In genomic region chr19:9539201-9539600, GRCh38 we compare ENCODE assay signal across 11 cellular contexts. TPM values are rescaled to one million over a fixed set of nuclear protein-coding genes. Genes with fewer than 3 reads are reported as not detected.
DNase-seq lines count a peak whose midpoint lies in the region; ATAC-seq, FAIRE-seq and TF ChIP-seq lines count a peak whose summit lies in the region.
"Not testable (repeated sequence)": the region's sequence is repeated elsewhere in the genome, so short reads cannot be mapped to it uniquely, and the experiment has no call there.
"Had no signal": no experiment of that assay in that cellular context is flagged by ENCODE, and none has a peak within 500 bp of the region (broad histone marks: within the 10 kb centered on the region; RNA-seq: fewer than 3 reads in every experiment).

No MANE protein-coding gene starts in this region.

- CTCF ChIA-PET in GM12878 (lab: Yijun Ruan, JAX): not testable (repeated sequence)

- DNase-seq in LNCaP clone FGC (ENCODE audit: low read depth); activated CD4-positive, alpha-beta T cell treated with anti-CD3 and anti-CD28 coated beads, Interleukin-2, amount 10 ng/mL, durations not matched to agents 24 days and 14 days; GM12878 (ENCODE audit: low read depth, low spot score); esophagus muscularis mucosa (ENCODE audit: extremely low spot score); right lobe of liver; osteocyte (ENCODE audit: extremely low spot score, unreplicated experiment); suprapubic skin (ENCODE audit: low spot score in 2 of 2): not testable (repeated sequence)

- H3K4me3 ChIP-seq in LNCaP clone FGC (ENCODE audit: low read depth, low read length) (peak overlapping the region; percentile 96), GM12878 (peak overlapping the region; percentile 90; the same call in 1 of the 2 replicates), esophagus muscularis mucosa (peak overlapping the region; percentile 67 to 87 (median 78)), suprapubic skin (peak overlapping the region; percentile 69)
- not testable (repeated sequence) for H3K4me3 ChIP-seq in right lobe of liver

- not testable (repeated sequence) for H3K9me3 ChIP-seq in GM12878 (replicated peaks; ENCODE audit: control insufficient read depth, insufficient read depth, low read length); right lobe of liver
- H3K9me3 ChIP-seq in esophagus muscularis mucosa (peaks cover 0 to 18% (median 16%) of the 10 kb centered on the region in 4 donors), suprapubic skin (peaks cover 13% of the 10 kb centered on the region)

- not testable (repeated sequence) for H3K27me3 Mint-ChIP-seq in activated CD4-positive, alpha-beta T cell treated with anti-CD3 and anti-CD28 coated beads, Interleukin-2, amount 10 ng/mL, durations not matched to agents 24 days and 14 days; osteocyte (ENCODE audit: unreplicated experiment)

- not testable (repeated sequence) for TF ChIP-seq RAD21 in GM12878 (IDR thresholded peaks at IDR 0.05; ENCODE audit: insufficient read depth, low read depth, low read length)

- not testable (repeated sequence) for FAIRE-seq in GM12878 (lab: Jason Lieb, UNC)

- not testable (repeated sequence) for H4K20me1 ChIP-seq in GM12878 (ENCODE audit: control insufficient read depth, insufficient read depth)

- H3K4me1 ChIP-seq in GM12878 (ENCODE audit: control insufficient read depth, insufficient read depth, low read length); right lobe of liver; suprapubic skin: not testable (repeated sequence)
- H3K4me1 ChIP-seq in esophagus muscularis mucosa: peaks cover 14 to 26% (median 20%) of the 10 kb centered on the region in 4 donors

- 0 out of 2 replicates have a peak overlapping the region, but pooled peaks have one; percentile 69 for H3K4me2 ChIP-seq in GM12878 (ENCODE audit: control insufficient read depth, insufficient read depth)

- not testable (repeated sequence) for H3K27me3 ChIP-seq in GM12878 (replicated peaks in 1 of 2; ENCODE audit: control insufficient read depth in 2 of 2, insufficient read depth in 2 of 2, low read length in 1 of 2); esophagus muscularis mucosa; right lobe of liver; suprapubic skin

- not testable (repeated sequence) for H3K4me1 Mint-ChIP-seq in activated CD4-positive, alpha-beta T cell treated with anti-CD3 and anti-CD28 coated beads, Interleukin-2, amount 10 ng/mL, durations not matched to agents 24 days and 14 days
- peaks cover 19% of the 10 kb centered on the region for H3K4me1 Mint-ChIP-seq in osteocyte (ENCODE audit: unreplicated experiment)

- not testable (repeated sequence) for BruUV-seq in GM12878 (replicated peaks; lab: Mats Ljungman, UMichigan)

- peak overlapping the region; percentile 90; the same call in 1 of the 2 replicates for H2AFZ ChIP-seq in GM12878 (ENCODE audit: control insufficient read depth, low read depth, low read length)

- peaks cover 43% of the 10 kb centered on the region for H3K9me3 Mint-ChIP-seq in activated CD4-positive, alpha-beta T cell treated with anti-CD3 and anti-CD28 coated beads, Interleukin-2, amount 10 ng/mL, durations not matched to agents 24 days and 14 days
- H3K9me3 Mint-ChIP-seq in osteocyte (ENCODE audit: unreplicated experiment): peaks cover 29% of the 10 kb centered on the region

- H3K27ac Mint-ChIP-seq in activated CD4-positive, alpha-beta T cell treated with anti-CD3 and anti-CD28 coated beads, Interleukin-2, amount 10 ng/mL, durations not matched to agents 24 days and 14 days: peak overlapping the region; percentile 23
- peak overlapping the region; percentile 100 for H3K27ac Mint-ChIP-seq in osteocyte (ENCODE audit: unreplicated experiment)

- H3K36me3 ChIP-seq in GM12878 (ENCODE audit: control insufficient read depth in 2 of 2, insufficient read depth in 2 of 2, low read length in 1 of 2): not testable (repeated sequence)
- H3K36me3 ChIP-seq in esophagus muscularis mucosa (peaks cover 21 to 27% (median 27%) of the 10 kb centered on the region in 4 donors), right lobe of liver (peaks cover 0 to 17% (median 2%) of the 10 kb centered on the region in 4 donors), suprapubic skin (peaks cover 27% of the 10 kb centered on the region)

- intact Hi-C loops in activated CD4-positive, alpha-beta T cell treated with anti-CD3 and anti-CD28 coated beads, Interleukin-2, amount 10 ng/mL, durations not matched to agents 24 days and 14 days (cut with micrococcal nuclease): loop anchor here (2.0 to 5.0 kb wide), 2 partner anchors 46 to 232 kb away; partner anchors contain the start of genes ZNF121 and ZNF699
- intact Hi-C loops in GM12878 (cut with micrococcal nuclease; ENCODE audit: unreplicated experiment); right lobe of liver (cut with DNase I): not testable (repeated sequence)
- intact Hi-C loops in esophagus muscularis mucosa (cut with DNase I): loop anchor here (10.0 kb wide), 2 partner anchors 46 to 214 kb away; partner anchors contain the start of genes ZNF121 and ZNF559

- peaks cover 47% of the 10 kb centered on the region for H3K36me3 Mint-ChIP-seq in activated CD4-positive, alpha-beta T cell treated with anti-CD3 and anti-CD28 coated beads, Interleukin-2, amount 10 ng/mL, durations not matched to agents 24 days and 14 days (ENCODE audit: low read depth)
- H3K36me3 Mint-ChIP-seq in osteocyte (ENCODE audit: unreplicated experiment): peaks cover 37% of the 10 kb centered on the region

- RAD21 ChIA-PET in GM12878 (lab: Charles Lee; ENCODE audit: unreplicated experiment): not testable (repeated sequence)

- H3K79me2 ChIP-seq in GM12878 (ENCODE audit: control insufficient read depth, insufficient read depth, low read length): not testable (repeated sequence)

- H3K4me3 Mint-ChIP-seq in activated CD4-positive, alpha-beta T cell treated with anti-CD3 and anti-CD28 coated beads, Interleukin-2, amount 10 ng/mL, durations not matched to agents 24 days and 14 days: peak overlapping the region; percentile 97
- H3K4me3 Mint-ChIP-seq in osteocyte (ENCODE audit: unreplicated experiment): peak overlapping the region; percentile 96

- not testable (repeated sequence) for ATAC-seq in GM12878, right lobe of liver

- POLR2A ChIA-PET in GM12878 (lab: Charles Lee): not testable (repeated sequence)

- H3K27ac ChIP-seq in C4-2B: peak overlapping the region; percentile 71; the same call in 1 of the 2 replicates
- H3K27ac ChIP-seq in GM12878 (ENCODE audit: control insufficient read depth, insufficient read depth): peak overlapping the region; percentile 87
- peak overlapping the region; percentile 90 to 96 (median 94) for H3K27ac ChIP-seq in esophagus muscularis mucosa (replicated peaks in 1 of 4)
- peak overlapping the region in 2 of 3 donors; percentile 69 to 83 for H3K27ac ChIP-seq in right lobe of liver
- peak overlapping the region; percentile 85 for H3K27ac ChIP-seq in suprapubic skin

- TF ChIP-seq CTCF in C4-2B (conservative IDR thresholded peaks at IDR 0.05); LNCaP clone FGC (IDR thresholded peaks at IDR 0.05; ENCODE audit: control insufficient read depth, extremely low read depth, insufficient read depth); GM12878 (IDR thresholded peaks at IDR 0.05 in 2 of 3, conservative IDR thresholded peaks at IDR 0.05 in 1 of 3; ENCODE audit: control insufficient read depth in 2 of 3, extremely low read depth in 1 of 3, insufficient read depth in 1 of 3, low read depth in 3 of 3, low read length in 3 of 3); esophagus muscularis mucosa (IDR thresholded peaks at IDR 0.05); right lobe of liver (IDR thresholded peaks at IDR 0.05); osteocyte (IDR thresholded peaks at IDR 0.05); suprapubic skin (IDR thresholded peaks at IDR 0.05): not testable (repeated sequence)

- TF ChIP-seq POLR2A in GM12878 (IDR thresholded peaks at IDR 0.05; ENCODE audit: low read depth, low read length); esophagus muscularis mucosa (IDR thresholded peaks at IDR 0.05; ENCODE audit: low read depth); right lobe of liver (IDR thresholded peaks at IDR 0.05); suprapubic skin (IDR thresholded peaks at IDR 0.05): not testable (repeated sequence)

- 94% methylated on average over 6 of the region's 6 CpGs for WGBS in GM12878 (ENCODE audit: insufficient coverage, insufficient replicate concordance, low lambda C conversion rate, missing lambda C conversion rate)
- 83% methylated on average over 6 of the region's 6 CpGs for WGBS in esophagus muscularis mucosa
- 89% methylated on average over 5 of the region's 6 CpGs for WGBS in right lobe of liver (ENCODE audit: insufficient coverage, low coverage, low lambda C conversion rate, missing lambda C conversion rate)
- 71% methylated on average over 6 of the region's 6 CpGs for WGBS in suprapubic skin

- in situ Hi-C loops in GM12878 (cut with MboI): not testable (repeated sequence)

- H3K9ac ChIP-seq in GM12878 (ENCODE audit: control insufficient read depth, insufficient read depth, low read length): not testable (repeated sequence)

- SMC1A ChIA-PET in GM12878 (lab: Charles Lee; ENCODE audit: uncharacterized antibody, unreplicated experiment): not testable (repeated sequence)

- TF ChIP-seq EP300 in GM12878 (IDR thresholded peaks at IDR 0.05; ENCODE audit: borderline replicate concordance in 1 of 2, control insufficient read depth in 1 of 2, low read depth in 2 of 2, low read length in 2 of 2); esophagus muscularis mucosa (IDR thresholded peaks at IDR 0.05); suprapubic skin (IDR thresholded peaks at IDR 0.05): not testable (repeated sequence)

RNA-seq across cellular contexts. Expression of gene ZNF426, which starts 0.8 kb away (rescaled TPM):
- total RNA-seq in activated CD4-positive, alpha-beta T cell treated with anti-CD3 and anti-CD28 coated beads, Interleukin-2, amount 10 ng/mL, durations not matched to agents 24 days and 14 days: 9.7 and 10.9 TPM in 2 replicates
- 12.2 and 14.0 TPM in 2 replicates for total RNA-seq in GM12878 (2013; cell fraction: nucleolus; rRNA removed)
- total RNA-seq in GM12878 (2014; rRNA removed): 7.1 and 8.6 TPM in 2 replicates
- 10.0 and 10.5 TPM in 2 replicates for total RNA-seq in GM12878 (2014; rRNA removed; fragmentation: Illumina TruSeq; extraction: Trizol)
- total RNA-seq in GM12878 (2021): 10.1 and 11.3 TPM in 2 replicates
- polyA plus RNA-seq in GM12878 (2011; ENCODE audit: low read depth): 3.1 TPM
- 3.0 and 4.0 TPM in 2 replicates for polyA plus RNA-seq in GM12878 (2011; rRNA removed)
- 1.4 and 1.7 TPM in 2 replicates for polyA plus RNA-seq in GM12878 (2011; cell fraction: cytosol; rRNA removed)
- polyA plus RNA-seq in GM12878 (2011; cell fraction: nucleus; rRNA removed): 1.9 and 2.4 TPM in 2 replicates
- 4.5 and 4.7 TPM in 2 replicates for polyA plus RNA-seq in GM12878 (2012)
- 6.3 and 6.5 TPM in 2 replicates for polyA plus RNA-seq in GM12878 (2014; fragmentation: Illumina TruSeq; extraction: Trizol)
- 1 to 10 TPM; 3.5 TPM for polyA plus RNA-seq in GM12878 (2014; fragmentation: Nextera tagmentation; extraction: Ambion mirVana)
- polyA plus RNA-seq in GM12878 (2014; rRNA removed): 3.0 and 3.8 TPM in 2 replicates
- 1 to 10 TPM; 8.3 to 9.2 TPM for polyA plus RNA-seq in GM12878 (2016; fragmentation: Nextera tagmentation; extraction: Ambion mirVana)
- polyA minus RNA-seq in GM12878 (2011; rRNA and poly(A)+ RNA removed): 7.1 and 12.2 TPM in 2 replicates
- polyA minus RNA-seq in GM12878 (2011; cell fraction: cytosol; rRNA and poly(A)+ RNA removed): 2.2 and 2.7 TPM in 2 replicates
- 2.4 and 3.3 TPM in 2 replicates for polyA minus RNA-seq in GM12878 (2011; cell fraction: nucleus; rRNA and poly(A)+ RNA removed)
- total RNA-seq in esophagus muscularis mucosa: 10 to 100 TPM; 13.7 to 19.4 (median 17.5) TPM
- 1 to 10 TPM; 2.3 to 4.4 (median 2.5) TPM for total RNA-seq in right lobe of liver
- 20.6 and 20.7 TPM in 2 replicates for total RNA-seq in osteocyte
- total RNA-seq in suprapubic skin: 10 to 100 TPM in 3 of 4 donors, 1 to 10 TPM in 1; 8.6 to 12.6 (median 10.9) TPM

RNA-seq across cellular contexts. Expression of gene ZNF560, which starts 40.8 kb away (rescaled TPM):
- total RNA-seq in activated CD4-positive, alpha-beta T cell treated with anti-CD3 and anti-CD28 coated beads, Interleukin-2, amount 10 ng/mL, durations not matched to agents 24 days and 14 days: not detected in 2 replicates
- total RNA-seq in GM12878 (2013; cell fraction: nucleolus; rRNA removed): not detected in 2 replicates
- total RNA-seq in GM12878 (2014; rRNA removed) (not detected in 2 replicates), GM12878 (2014; rRNA removed; fragmentation: Illumina TruSeq; extraction: Trizol) (not detected in 2 replicates), GM12878 (2021) (0.10 and 0.29 TPM in 2 replicates), esophagus muscularis mucosa (not detected), right lobe of liver (not detected), osteocyte (not detected in 2 replicates), suprapubic skin (under 1 TPM in 1 of 4 donors, not detected in 3; 0.38 TPM)
- polyA plus RNA-seq in GM12878 (2011; ENCODE audit: low read depth): not detected
- polyA plus RNA-seq in GM12878 (2011; rRNA removed) (not detected in 2 replicates), GM12878 (2014; fragmentation: Illumina TruSeq; extraction: Trizol) (not detected in 2 replicates), GM12878 (2014; fragmentation: Nextera tagmentation; extraction: Ambion mirVana) (under 1 TPM; 0.08 to 0.13 TPM), GM12878 (2014; rRNA removed) (0.03 TPM in 1 of 2 replicates, not detected in the other), GM12878 (2016; fragmentation: Nextera tagmentation; extraction: Ambion mirVana) (under 1 TPM; 0.11 to 0.16 TPM)
- polyA plus RNA-seq in GM12878 (2011; cell fraction: cytosol; rRNA removed): not detected in 2 replicates
- polyA plus RNA-seq in GM12878 (2011; cell fraction: nucleus; rRNA removed): not detected in 2 replicates
- 0.10 TPM in 1 of 2 replicates, not detected in the other for polyA plus RNA-seq in GM12878 (2012)
- not detected in 2 replicates for polyA minus RNA-seq in GM12878 (2011; rRNA and poly(A)+ RNA removed)
- polyA minus RNA-seq in GM12878 (2011; cell fraction: cytosol; rRNA and poly(A)+ RNA removed): not detected in 2 replicates
- not detected in 2 replicates for polyA minus RNA-seq in GM12878 (2011; cell fraction: nucleus; rRNA and poly(A)+ RNA removed)
- total RNA-seq: Right ventricle myocardium inferior, sciatic nerve, ureter had no signal

RNA-seq across cellular contexts. Expression of gene ZNF121, which starts 45.1 kb away (rescaled TPM):
- total RNA-seq in activated CD4-positive, alpha-beta T cell treated with anti-CD3 and anti-CD28 coated beads, Interleukin-2, amount 10 ng/mL, durations not matched to agents 24 days and 14 days: 63.9 and 69.4 TPM in 2 replicates
- 116 and 119 TPM in 2 replicates for total RNA-seq in GM12878 (2013; cell fraction: nucleolus; rRNA removed)
- total RNA-seq in GM12878 (2014; rRNA removed) (55.0 and 69.4 TPM in 2 replicates), GM12878 (2014; rRNA removed; fragmentation: Illumina TruSeq; extraction: Trizol) (75.0 and 75.5 TPM in 2 replicates), GM12878 (2021) (44.9 and 47.1 TPM in 2 replicates), esophagus muscularis mucosa (10 to 100 TPM; 18.3 to 31.1 (median 25.5) TPM), right lobe of liver (10 to 100 TPM; 11.5 to 15.2 (median 12.4) TPM), osteocyte (24.9 and 25.4 TPM in 2 replicates), suprapubic skin (10 to 100 TPM; 34.4 to 52.6 (median 35.3) TPM)
- polyA plus RNA-seq in GM12878 (2011; ENCODE audit: low read depth): 13.3 TPM
- polyA plus RNA-seq in GM12878 (2011; rRNA removed) (20.0 and 28.0 TPM in 2 replicates), GM12878 (2014; fragmentation: Illumina TruSeq; extraction: Trizol) (18.0 and 24.6 TPM in 2 replicates), GM12878 (2014; fragmentation: Nextera tagmentation; extraction: Ambion mirVana) (10 to 100 TPM in 1 of 2 experiments, 1 to 10 TPM in 1; 4.8 to 14.6 TPM), GM12878 (2014; rRNA removed) (12.8 and 13.5 TPM in 2 replicates), GM12878 (2016; fragmentation: Nextera tagmentation; extraction: Ambion mirVana) (10 to 100 TPM; 14.3 to 17.4 TPM)
- polyA plus RNA-seq in GM12878 (2011; cell fraction: cytosol; rRNA removed): 6.6 and 9.5 TPM in 2 replicates
- polyA plus RNA-seq in GM12878 (2011; cell fraction: nucleus; rRNA removed): 10.6 and 12.5 TPM in 2 replicates
- 13.4 and 16.8 TPM in 2 replicates for polyA plus RNA-seq in GM12878 (2012)
- 35.3 and 51.1 TPM in 2 replicates for polyA minus RNA-seq in GM12878 (2011; rRNA and poly(A)+ RNA removed)
- 26.5 and 29.9 TPM in 2 replicates for polyA minus RNA-seq in GM12878 (2011; cell fraction: cytosol; rRNA and poly(A)+ RNA removed)
- 8.8 and 10.9 TPM in 2 replicates for polyA minus RNA-seq in GM12878 (2011; cell fraction: nucleus; rRNA and poly(A)+ RNA removed)
